In genomic region chr17:68029512-68030215, GRCh38 we compare ENCODE assay signal across 1 cellular context.
TF ChIP-seq lines count a peak whose summit lies in the region.

No MANE protein-coding gene starts in this region.

TF ChIP-seq in HepG2, 621 proteins besides CTCF, POLR2A, EP300 and RAD21 (continued from another document and continues in another):
- 0 out of 2 replicates have a peak, but pooled peaks have one; percentile 33 for TF ChIP-seq ZNF136 (CRISPR knock-in tag; IDR thresholded peaks at IDR 0.05; ENCODE audit: low read depth)
- TF ChIP-seq MTF2 (CRISPR knock-in tag; IDR thresholded peaks at IDR 0.05; ENCODE audit: borderline replicate concordance): no peak
- TF ChIP-seq ZHX2 (IDR thresholded peaks at IDR 0.05; ENCODE audit: low read depth): peak; percentile 61
- TF ChIP-seq ZHX2 (CRISPR knock-in tag; IDR thresholded peaks at IDR 0.05; ENCODE audit: borderline replicate concordance): no peak
- TF ChIP-seq TFE3 (CRISPR knock-in tag; IDR thresholded peaks at IDR 0.05): peak; percentile 89
- TF ChIP-seq REPIN1 (CRISPR knock-in tag; IDR thresholded peaks at IDR 0.05; ENCODE audit: borderline replicate concordance, low read depth): peak; percentile 89
- TF ChIP-seq NCOA1 (CRISPR knock-in tag; IDR thresholded peaks at IDR 0.05): no peak
- TF ChIP-seq SIX4 (CRISPR knock-in tag; IDR thresholded peaks at IDR 0.05): peak; percentile 98
- no peak for TF ChIP-seq ZNF329 (CRISPR knock-in tag; IDR thresholded peaks at IDR 0.05; ENCODE audit: low read depth)
- 0 out of 2 replicates have a peak, but pooled peaks have one; percentile 21 for TF ChIP-seq IRF9 (CRISPR knock-in tag; IDR thresholded peaks at IDR 0.05; ENCODE audit: borderline replicate concordance)
- no peak for TF ChIP-seq STAT6 (CRISPR knock-in tag; IDR thresholded peaks at IDR 0.05; ENCODE audit: borderline replicate concordance)
- peak; percentile 73; the same call in 1 of the 2 replicates for TF ChIP-seq TBX3 (IDR thresholded peaks at IDR 0.05; ENCODE audit: borderline replicate concordance)
- 0 out of 2 replicates have a peak, but pooled peaks have one; percentile 68 for TF ChIP-seq JUN (CRISPR knock-in tag; IDR thresholded peaks at IDR 0.05)
- TF ChIP-seq RFXANK (CRISPR knock-in tag; IDR thresholded peaks at IDR 0.05): no peak
- no peak for TF ChIP-seq ATF1 (CRISPR knock-in tag; IDR thresholded peaks at IDR 0.05)
- TF ChIP-seq MLX (CRISPR knock-in tag; IDR thresholded peaks at IDR 0.05): peak; percentile 61; the same call in 1 of the 2 replicates
- peak; percentile 80; the same call in 1 of the 2 replicates for TF ChIP-seq ZNF761 (CRISPR knock-in tag; conservative IDR thresholded peaks at IDR 0.05)
- peak; percentile 85 for TF ChIP-seq ONECUT2 (CRISPR knock-in tag; IDR thresholded peaks at IDR 0.05)
- TF ChIP-seq UBTF (CRISPR knock-in tag; IDR thresholded peaks at IDR 0.05): peak; percentile 45; the same call in 1 of the 2 replicates
- no peak for TF ChIP-seq CENPT (CRISPR knock-in tag; IDR thresholded peaks at IDR 0.05; ENCODE audit: low read depth)
- no peak for TF ChIP-seq AGO2 (optimal IDR thresholded peaks at IDR 0.05; ENCODE audit: low read depth, low read length)
- TF ChIP-seq ZNF407 (CRISPR knock-in tag; IDR thresholded peaks at IDR 0.05; ENCODE audit: not compliant biosample characterization): no peak
- peak; percentile 69 for TF ChIP-seq MEIS2 (CRISPR knock-in tag; IDR thresholded peaks at IDR 0.05)
- TF ChIP-seq CSRNP2 (CRISPR knock-in tag; conservative IDR thresholded peaks at IDR 0.05; ENCODE audit: low read depth): no peak
